Comparison of ENCODE assay signal across 29 cellular contexts in genomic region chr20:3970016-3970415, GRCh38. TPM values are rescaled to one million over a fixed set of nuclear protein-coding genes. Genes with fewer than 3 reads are reported as not detected.
A peak's percentile ranks its signal among the peaks of the same experiment; 100 is the strongest.
DNase-seq lines count a peak whose midpoint lies in the region; ATAC-seq and TF ChIP-seq lines count a peak whose summit lies in the region.
"Had no signal": no experiment of that assay in that cellular context is flagged by ENCODE, and none has a peak within 500 bp of the region (broad histone marks: within the 10 kb centered on the region; RNA-seq: fewer than 3 reads in every experiment).

No MANE protein-coding gene starts in this region.

- H3K23me2 ChIP-seq in H9 (ENCODE audit: insufficient read length, low read depth, low read length, poor library complexity, severe bottlenecking): no peaks in the 10 kb centered on the region

- H3K36me3 ChIP-seq in neutrophil: peaks cover 48% of the 10 kb centered on the region
- H3K36me3 ChIP-seq: brain microvascular endothelial cell, gastrocnemius medialis, HAP-1, SJSA1, upper lobe of right lung had no signal

- H3K4me2 ChIP-seq in H9 (ENCODE audit: insufficient read depth, insufficient read length, low read length): no peak overlapping the region

- H3K27me3 Mint-ChIP-seq in H9 (ENCODE audit: low read depth): no peaks in the 10 kb centered on the region
- H3K27me3 Mint-ChIP-seq: activated CD4-positive, alpha-beta T cell treated with anti-CD3 and anti-CD28 coated beads, Interleukin-2, amount 10 ng/mL, durations not matched to agents 24 days and 14 days; naive thymus-derived CD4-positive, alpha-beta T cell had no signal

- peak; percentile 30; the same call in 2 of the 3 replicates for TF ChIP-seq CTCF in H9 (conservative IDR thresholded peaks at IDR 0.05)
- TF ChIP-seq CTCF in VCaP (conservative IDR thresholded peaks at IDR 0.05): no peak
- TF ChIP-seq CTCF in neutrophil (IDR thresholded peaks at IDR 0.05): no peak

- no peak overlapping the region for H2BK5ac ChIP-seq in H9 (ENCODE audit: insufficient read length, low read length)

- no peak overlapping the region for H4K5ac ChIP-seq in H9 (ENCODE audit: insufficient read length, low read depth, low read length)

- peaks cover 0 to 4% of the 10 kb centered on the region in 2 experiments; a peak in 2 of 5 replicates for H3K9me3 Mint-ChIP-seq in H9
- H3K9me3 Mint-ChIP-seq: activated naive CD4-positive, alpha-beta T cell treated with anti-CD3 and anti-CD28 coated beads, Interleukin-2, amount 50 U/mL, for 72 hours; stimulated activated effector memory CD8-positive, alpha-beta T cell treated with anti-CD3 and anti-CD28 coated beads, Interleukin-12 subunit alpha, Interleukin-12 subunit beta, amount 100 ng/mL, for 72 hours had no signal

- H3K14ac ChIP-seq in H9 (ENCODE audit: insufficient read depth, low read length): no peak overlapping the region

- H3T11ph ChIP-seq in H9 (ENCODE audit: low read length): no peak overlapping the region

- H3K4me3 ChIP-seq in neutrophil (ENCODE audit: low read depth in 1 of 2, low read length in 1 of 2): no peak overlapping the region
- H3K4me3 ChIP-seq: gastrocnemius medialis, HAP-1, SJSA1, upper lobe of right lung had no signal

- no peak overlapping the region for H3K9ac ChIP-seq in H9 (ENCODE audit: extremely low read depth, insufficient read length, low read length)

- H4K91ac ChIP-seq in H9 (ENCODE audit: insufficient read length, low read depth, low read length): no peak overlapping the region

- no peak overlapping the region for H3K56ac ChIP-seq in H9 (ENCODE audit: insufficient read length, low read depth, low read length)

- WGBS in H9 (ENCODE audit: extremely low coverage, insufficient read length, low lambda C conversion rate): no CpG with 5 or more reads among the region's 5 CpGs

- no peak overlapping the region for H2BK120ac ChIP-seq in H9 (ENCODE audit: low read depth, low read length, poor library complexity, severe bottlenecking)

- no peak overlapping the region for H2BK20ac ChIP-seq in H9 (ENCODE audit: low read depth, low read length, poor library complexity, severe bottlenecking)

- no peaks in the 10 kb centered on the region for H3K79me1 ChIP-seq in H9 (ENCODE audit: insufficient read depth, low read depth, low read length, poor library complexity, severe bottlenecking)

- H3K9me3 ChIP-seq in H9 (ENCODE audit: control insufficient read depth, low read depth, low read length) (no peaks in the 10 kb centered on the region), neutrophil (no peaks in the 10 kb centered on the region)
- H3K9me3 ChIP-seq: gastrocnemius medialis, HAP-1, SJSA1, upper lobe of right lung had no signal

- no peak overlapping the region for H3K18ac ChIP-seq in H9 (ENCODE audit: insufficient read length, low read depth, low read length)

- H2BK15ac ChIP-seq in H9 (ENCODE audit: low read depth, low read length): no peak overlapping the region

- no peak overlapping the region for H2AFZ ChIP-seq in H9 (ENCODE audit: low read length)

- no peak for ATAC-seq in GM19397 (IDR thresholded peaks at IDR 0.05; ENCODE audit: unreplicated experiment)
- ATAC-seq in GM18858 (IDR thresholded peaks at IDR 0.05; ENCODE audit: unreplicated experiment): no peak
- ATAC-seq: activated naive CD4-positive, alpha-beta T cell treated with anti-CD3 and anti-CD28 coated beads, Interleukin-2, amount 50 U/mL, for 72 hours; gastrocnemius medialis; naive thymus-derived CD4-positive, alpha-beta T cell; stimulated activated effector memory CD8-positive, alpha-beta T cell treated with anti-CD3 and anti-CD28 coated beads, Interleukin-12 subunit alpha, Interleukin-12 subunit beta, amount 100 ng/mL, for 72 hours; upper lobe of right lung had no signal

- DNase-seq in H9 (peak; percentile 36), iPS DF 19.7 (ENCODE audit: low read depth, low spot score) (peak; percentile 9), DMS79 treated with DMSO at 0.1 percent for 48 hours (lab: John Stamatoyannopoulos, UW) (no peak)
- DNase-seq: activated CD4-positive, alpha-beta T cell treated with anti-CD3 and anti-CD28 coated beads, Interleukin-2, amount 10 ng/mL, durations not matched to agents 24 days and 14 days; activated CD8-positive, alpha-beta memory T cell treated with anti-CD3 and anti-CD28 coated beads for 24 hours; activated effector memory CD4-positive, alpha-beta T cell treated with Interleukin-2 at 50 U/mL for 16 hours; activated T-cell treated with anti-CD3 and anti-CD28 coated beads for 4 hours; amygdala; brain microvascular endothelial cell; DND-41; gastrocnemius medialis; GF-D8; midbrain; naive thymus-derived CD4-positive, alpha-beta T cell; NCI-H1436; NCI-H2081; NCI-H226; NCI-H69; occipital lobe; upper lobe of right lung had no signal

- peaks cover 20 to 24% of the 10 kb centered on the region in 2 experiments for H3K4me1 Mint-ChIP-seq in H9

- no peak overlapping the region for H3K23ac ChIP-seq in H9 (ENCODE audit: insufficient read length, low read depth, low read length)

- no peak overlapping the region for H2AK5ac ChIP-seq in H9 (ENCODE audit: insufficient read length, low read length)

- no peak overlapping the region; a peak in 1 of 7 replicates for H3K27ac Mint-ChIP-seq in H9
- H3K27ac Mint-ChIP-seq: activated CD4-positive, alpha-beta T cell treated with anti-CD3 and anti-CD28 coated beads, Interleukin-2, amount 10 ng/mL, durations not matched to agents 24 days and 14 days; activated naive CD4-positive, alpha-beta T cell treated with anti-CD3 and anti-CD28 coated beads, Interleukin-2, amount 50 U/mL, for 72 hours; stimulated activated effector memory CD8-positive, alpha-beta T cell treated with anti-CD3 and anti-CD28 coated beads, Interleukin-12 subunit alpha, Interleukin-12 subunit beta, amount 100 ng/mL, for 72 hours had no signal

- H3K27ac ChIP-seq in H9 (ENCODE audit: insufficient read length, low read depth, low read length) (no peak overlapping the region), VCaP (0 out of 2 replicates have a peak overlapping the region, but pooled peaks have one; percentile 13), neutrophil (peak overlapping the region; percentile 65)
- H3K27ac ChIP-seq: brain microvascular endothelial cell, gastrocnemius medialis, HL-60, SJSA1, upper lobe of right lung had no signal

- H3K4me1 ChIP-seq in H9 (ENCODE audit: insufficient read depth, low read length) (no peaks in the 10 kb centered on the region), neutrophil (ENCODE audit: control insufficient read depth in 1 of 2, insufficient read depth in 1 of 2, low read depth in 1 of 2, low read length in 1 of 2) (peaks cover 12% of the 10 kb centered on the region in 2 experiments)
- H3K4me1 ChIP-seq: gastrocnemius medialis, SJSA1, upper lobe of right lung had no signal

- H4K8ac ChIP-seq in H9 (replicated peaks; ENCODE audit: insufficient read length, low read depth, low read length): no peak overlapping the region

- no peaks in the 10 kb centered on the region; a peak in 2 of 7 replicates for H3K36me3 Mint-ChIP-seq in H9 (ENCODE audit: insufficient read depth in 1 of 3, low read depth in 3 of 3)

- no peak overlapping the region for H3K4me3 Mint-ChIP-seq in H9
- H3K4me3 Mint-ChIP-seq: activated CD4-positive, alpha-beta T cell treated with anti-CD3 and anti-CD28 coated beads, Interleukin-2, amount 10 ng/mL, durations not matched to agents 24 days and 14 days; naive thymus-derived CD4-positive, alpha-beta T cell; stimulated activated effector memory CD8-positive, alpha-beta T cell treated with anti-CD3 and anti-CD28 coated beads, Interleukin-12 subunit alpha, Interleukin-12 subunit beta, amount 100 ng/mL, for 72 hours had no signal

- H4K20me1 ChIP-seq in H9 (ENCODE audit: control insufficient read depth, insufficient read depth, insufficient read length): no peaks in the 10 kb centered on the region

- H3K4ac ChIP-seq in H9 (ENCODE audit: low read depth, low read length): no peak overlapping the region

- H2BK12ac ChIP-seq in H9 (ENCODE audit: insufficient read length, low read depth, low read length): no peak overlapping the region

- H3K27me3 ChIP-seq in H9 (ENCODE audit: insufficient read depth, low read length) (no peaks in the 10 kb centered on the region), neutrophil (no peaks in the 10 kb centered on the region)
- H3K27me3 ChIP-seq: brain microvascular endothelial cell, gastrocnemius medialis, SJSA1, upper lobe of right lung had no signal

- no peaks in the 10 kb centered on the region for H3K79me2 ChIP-seq in H9 (ENCODE audit: insufficient read depth, low read length)

RNA-seq across cellular contexts. Expression of gene RNF24, which starts 45.3 kb away (rescaled TPM):
- 19.2 and 20.4 TPM in 2 replicates for total RNA-seq in H9 (2021)
